11 cellular contexts compared by ENCODE assay signal in the genomic region with DNA sequence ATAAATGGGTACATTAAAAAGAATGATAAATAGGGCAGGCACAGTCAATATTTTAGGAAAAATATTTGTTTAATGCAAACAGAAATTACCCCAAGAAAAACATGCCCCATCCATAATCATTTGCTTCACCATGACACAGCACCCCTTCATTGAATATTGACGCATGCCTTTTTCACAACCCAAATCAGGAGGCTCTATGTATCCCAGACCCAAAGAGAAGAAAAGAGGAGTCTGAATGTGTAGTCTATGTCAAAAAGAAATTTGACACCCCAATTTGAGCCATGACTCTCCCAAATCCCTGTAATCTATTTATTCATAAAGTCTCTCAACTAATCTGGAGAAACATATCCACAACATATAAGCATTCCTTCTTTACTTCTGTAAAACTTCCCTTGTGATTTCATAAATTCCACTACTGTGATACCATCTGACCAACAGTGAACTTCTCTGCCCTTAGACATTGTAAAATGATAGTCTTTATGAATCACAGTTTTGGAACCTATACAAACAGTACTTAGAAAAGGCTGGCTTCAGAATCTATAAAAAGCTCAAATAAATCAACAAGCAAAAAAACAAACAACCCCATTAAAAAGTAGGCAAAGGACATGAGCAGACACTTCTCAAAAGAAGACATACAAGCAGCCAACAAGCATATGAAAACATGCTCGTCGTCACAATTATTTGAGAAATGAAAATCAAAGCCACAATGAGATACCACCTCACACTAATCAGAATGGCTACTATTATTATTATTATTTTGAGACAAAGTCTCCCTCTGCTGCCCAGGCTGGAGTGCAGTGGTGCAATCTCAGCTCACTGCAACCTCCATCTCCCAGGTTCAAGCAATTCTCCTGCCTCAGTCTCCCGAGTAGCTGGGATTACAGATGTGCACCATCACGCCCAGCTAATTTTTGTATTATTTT. TPM values are rescaled to one million over a fixed set of nuclear protein-coding genes. Genes with fewer than 3 reads are reported as not detected.
A peak's percentile ranks its signal among the peaks of the same experiment; 100 is the strongest.
DNase-seq lines count a peak whose midpoint lies in the region; ATAC-seq and TF ChIP-seq lines count a peak whose summit lies in the region.
"Had no signal": no experiment of that assay in that cellular context is flagged by ENCODE, and none has a peak within 500 bp of the region (broad histone marks: within the 10 kb centered on the region; RNA-seq: fewer than 3 reads in every experiment).

No MANE protein-coding gene starts in this region.

- H2BK120ac ChIP-seq in mesenchymal stem cell (ENCODE audit: low read depth, low read length): no peak overlapping the region

- peak overlapping the region in 2 of 3 donors; percentile 43 to 71 for H3K27ac Mint-ChIP-seq in IgD-negative memory B cell

- ATAC-seq in HG02885 (IDR thresholded peaks at IDR 0.05; ENCODE audit: poor library complexity, unreplicated experiment): no peak

- CTCF ChIA-PET in GM10248 (lab: Yijun Ruan, JAX): no interaction called here

- H2AK5ac ChIP-seq in mesenchymal stem cell (ENCODE audit: low read length, severe bottlenecking): no peak overlapping the region

- peak overlapping the region in 1 of 2 experiments; percentile 8 for H3K4me3 ChIP-seq in mesenchymal stem cell (ENCODE audit: insufficient read depth in 1 of 2, low read depth in 1 of 2, low read length in 2 of 2)

- peak overlapping the region; percentile 19 for H3K27ac ChIP-seq in mesenchymal stem cell (ENCODE audit: low read length, poor library complexity, severe bottlenecking)
- H3K27ac ChIP-seq: neutrophil had no signal

- H3K36me3 ChIP-seq in mesenchymal stem cell (ENCODE audit: control insufficient read depth in 1 of 2, insufficient read depth in 2 of 2, low read depth in 1 of 2, low read length in 2 of 2): peaks cover 1 to 45% of the 10 kb centered on the region in 2 experiments

- H3K14ac ChIP-seq in mesenchymal stem cell (ENCODE audit: low read length in 2 of 2): no peak overlapping the region

- H3K4me3 Mint-ChIP-seq in IgD-negative memory B cell: no peak overlapping the region

- peaks cover 0 to 4% (median 0%) of the 10 kb centered on the region in 3 donors for H3K4me1 Mint-ChIP-seq in IgD-negative memory B cell

- H3K36me3 Mint-ChIP-seq in IgD-negative memory B cell: peaks cover 18% of the 10 kb centered on the region

- no peaks in the 10 kb centered on the region for H3K9me3 Mint-ChIP-seq in IgD-negative memory B cell

- WGBS in mesenchymal stem cell: 56% methylated on average over 3 of the region's 5 CpGs

- peak overlapping the region; percentile 58 for H3K9ac ChIP-seq in mesenchymal stem cell (ENCODE audit: low read length)

- H2AFZ ChIP-seq in mesenchymal stem cell (ENCODE audit: low read depth, low read length): no peak overlapping the region

- in situ Hi-C loops in Caki2 (cut with HindIII; ENCODE audit: low pct_unique_long_range_greater_than_20kb, low sequenced_read_pairs): no loop called here

- no peak overlapping the region for H2BK15ac ChIP-seq in mesenchymal stem cell (ENCODE audit: low read depth, poor library complexity, severe bottlenecking)

- no peak overlapping the region for H2BK12ac ChIP-seq in mesenchymal stem cell (ENCODE audit: low read length in 2 of 2)

- DNase-seq in Caki2 (ENCODE audit: low read depth) (peak; percentile 22), brain pericyte (ENCODE audit: low read depth, low spot score) (peak; percentile 5), mesenchymal stem cell (peak; percentile 68), GM10248 (ENCODE audit: extremely low spot score) (no peak), NCI-H2029 (lab: John Stamatoyannopoulos, UW) (no peak)
- no peak for DNase-seq in activated CD4-positive, alpha-beta T cell treated with anti-CD3 and anti-CD28 coated beads for 4 hours
- DNase-seq: central memory CD4-positive, alpha-beta T cell; NCI-H1930 had no signal

- H3K27me3 Mint-ChIP-seq in IgD-negative memory B cell: no peaks in the 10 kb centered on the region

- H3K27me3 ChIP-seq in mesenchymal stem cell (ENCODE audit: control insufficient read depth in 1 of 2, insufficient read depth in 1 of 2, low read length in 2 of 2): no peaks in the 10 kb centered on the region
- H3K27me3 ChIP-seq: neutrophil had no signal

- no peak overlapping the region for H2BK5ac ChIP-seq in mesenchymal stem cell (ENCODE audit: low read depth, low read length, poor library complexity, severe bottlenecking)

- H3K9me3 ChIP-seq in mesenchymal stem cell (ENCODE audit: control insufficient read depth, low read length): no peaks in the 10 kb centered on the region
- H3K9me3 ChIP-seq: neutrophil had no signal

- no peak overlapping the region for H4K91ac ChIP-seq in mesenchymal stem cell (ENCODE audit: low read length)

- POLR2A ChIA-PET in GM10248 (lab: Yijun Ruan, JAX): no interaction called here

- no peak overlapping the region for H3K4ac ChIP-seq in mesenchymal stem cell (ENCODE audit: low read depth in 1 of 2, low read length in 2 of 2)

- no peaks in the 10 kb centered on the region for H3K79me1 ChIP-seq in mesenchymal stem cell (replicated peaks; ENCODE audit: low read length, poor library complexity, severe bottlenecking)

- H3K4me1 ChIP-seq in mesenchymal stem cell (ENCODE audit: control insufficient read depth, insufficient read depth, low read depth, low read length): no peaks in the 10 kb centered on the region

- no peak for TF ChIP-seq CTCF in GM10248 (IDR thresholded peaks at IDR 0.05; ENCODE audit: control extremely low read depth, extremely low read depth, low read depth, missing control alignments)

- H3K4me2 ChIP-seq in mesenchymal stem cell (ENCODE audit: low read length, poor library complexity, severe bottlenecking): no peak overlapping the region

- no peak overlapping the region for H3K23ac ChIP-seq in mesenchymal stem cell (ENCODE audit: low read length in 2 of 2)

- H3K18ac ChIP-seq in mesenchymal stem cell (ENCODE audit: low read depth in 1 of 2, low read length in 2 of 2): no peak overlapping the region

- no peak overlapping the region for H4K8ac ChIP-seq in mesenchymal stem cell (ENCODE audit: low read length)

RNA-seq across cellular contexts. Expression of a gene that starts 53.4 kb away (rescaled TPM):
- total RNA-seq in Caki2 (2014; rRNA removed; shearing (Covaris generic); ENCODE audit: low replicate concordance): 3.4 and 3.8 TPM in 2 replicates
- polyA plus RNA-seq in IgD-negative memory B cell: 46.1 TPM
- polyA plus RNA-seq in mesenchymal stem cell (2013, experiment 1 of 2): 15.8 TPM
- 14.1 TPM for polyA plus RNA-seq in mesenchymal stem cell (2013, experiment 2 of 2)

Comparison
In these comparisons a context has a peak if more than half of its experiments do, and no peak if none do; other contexts are left out.
1. DNase-seq: peak in Caki2 (single experiment), brain pericyte (single experiment) and mesenchymal stem cell (single experiment); none in GM10248 (single experiment), NCI-H2029 (single experiment) and activated CD4-positive, alpha-beta T cell treated with anti-CD3 and anti-CD28 coated beads for 4 hours (0 of 2).